Comparison of ENCODE assay signal across 4 cellular contexts in the genomic region with DNA sequence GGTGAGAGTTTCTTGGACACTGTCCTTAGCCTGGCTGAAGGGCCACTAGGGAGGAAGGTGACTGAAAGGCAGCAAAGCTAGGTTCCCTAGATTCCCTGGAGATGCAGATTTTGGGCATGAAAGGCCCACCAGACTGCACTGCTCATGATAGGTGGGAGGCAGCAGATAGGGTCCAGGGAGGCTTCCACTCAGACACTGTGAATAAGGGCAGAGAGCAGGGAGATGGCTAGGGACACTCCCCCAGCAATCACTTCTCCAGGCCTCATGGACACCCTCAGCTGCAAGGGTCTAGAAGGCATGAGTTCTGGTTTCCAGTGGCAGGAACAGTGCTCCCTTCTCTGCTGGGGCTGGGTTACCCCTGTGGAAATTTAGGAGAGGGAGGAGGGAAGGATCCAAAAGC.
TF ChIP-seq lines count a peak whose summit lies in the region.

No MANE protein-coding gene starts in this region.

TF ChIP-seq in GM12891, 5 proteins besides CTCF, POLR2A, EP300 and RAD21:
- no peak for TF ChIP-seq SPI1 (IDR thresholded peaks at IDR 0.05; ENCODE audit: low read depth, low read length)
- no peak for TF ChIP-seq POLR2AphosphoS5 (IDR thresholded peaks at IDR 0.05; ENCODE audit: low read depth, low read length)
- TF ChIP-seq TAF1 (IDR thresholded peaks at IDR 0.05; ENCODE audit: low read depth, low read length): no peak

TF ChIP-seq in HCT116, 20 proteins besides CTCF, POLR2A, EP300 and RAD21:
- TF ChIP-seq SIN3A (IDR thresholded peaks at IDR 0.05; ENCODE audit: low read depth) (no peak), ELF1 (IDR thresholded peaks at IDR 0.05; ENCODE audit: borderline replicate concordance, low read depth) (no peak), FOSL1 (IDR thresholded peaks at IDR 0.05; ENCODE audit: low read depth) (no peak), ZNF274 (IDR thresholded peaks at IDR 0.05; ENCODE audit: low read depth, low read length) (no peak), EZH2 (IDR thresholded peaks at IDR 0.05) (no peak), SRF (IDR thresholded peaks at IDR 0.05; ENCODE audit: low read depth) (no peak), POLR2AphosphoS5 (IDR thresholded peaks at IDR 0.05; ENCODE audit: low read depth, low read length) (no peak), YY1 (IDR thresholded peaks at IDR 0.05; ENCODE audit: extremely low read depth, insufficient replicate concordance, low read depth, low read length) (no peak)

TF ChIP-seq in GM12878, 131 proteins besides CTCF, POLR2A, EP300 and RAD21:
- TF ChIP-seq SMAD1 (IDR thresholded peaks at IDR 0.05; ENCODE audit: low read depth, partially characterized antibody): no peak
- TF ChIP-seq, protein P1, sequence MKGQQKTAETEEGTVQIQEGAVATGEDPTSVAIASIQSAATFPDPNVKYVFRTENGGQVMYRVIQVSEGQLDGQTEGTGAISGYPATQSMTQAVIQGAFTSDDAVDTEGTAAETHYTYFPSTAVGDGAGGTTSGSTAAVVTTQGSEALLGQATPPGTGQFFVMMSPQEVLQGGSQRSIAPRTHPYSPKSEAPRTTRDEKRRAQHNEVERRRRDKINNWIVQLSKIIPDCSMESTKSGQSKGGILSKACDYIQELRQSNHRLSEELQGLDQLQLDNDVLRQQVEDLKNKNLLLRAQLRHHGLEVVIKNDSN (IDR thresholded peaks at IDR 0.05; ENCODE audit: borderline replicate concordance, extremely low read length, insufficient read depth, low read depth, low read length): no peak
- TF ChIP-seq CEBPB (IDR thresholded peaks at IDR 0.05; ENCODE audit: borderline replicate concordance in 1 of 2, low read depth in 2 of 2, low read length in 2 of 2): no peak
- TF ChIP-seq, protein P2, sequence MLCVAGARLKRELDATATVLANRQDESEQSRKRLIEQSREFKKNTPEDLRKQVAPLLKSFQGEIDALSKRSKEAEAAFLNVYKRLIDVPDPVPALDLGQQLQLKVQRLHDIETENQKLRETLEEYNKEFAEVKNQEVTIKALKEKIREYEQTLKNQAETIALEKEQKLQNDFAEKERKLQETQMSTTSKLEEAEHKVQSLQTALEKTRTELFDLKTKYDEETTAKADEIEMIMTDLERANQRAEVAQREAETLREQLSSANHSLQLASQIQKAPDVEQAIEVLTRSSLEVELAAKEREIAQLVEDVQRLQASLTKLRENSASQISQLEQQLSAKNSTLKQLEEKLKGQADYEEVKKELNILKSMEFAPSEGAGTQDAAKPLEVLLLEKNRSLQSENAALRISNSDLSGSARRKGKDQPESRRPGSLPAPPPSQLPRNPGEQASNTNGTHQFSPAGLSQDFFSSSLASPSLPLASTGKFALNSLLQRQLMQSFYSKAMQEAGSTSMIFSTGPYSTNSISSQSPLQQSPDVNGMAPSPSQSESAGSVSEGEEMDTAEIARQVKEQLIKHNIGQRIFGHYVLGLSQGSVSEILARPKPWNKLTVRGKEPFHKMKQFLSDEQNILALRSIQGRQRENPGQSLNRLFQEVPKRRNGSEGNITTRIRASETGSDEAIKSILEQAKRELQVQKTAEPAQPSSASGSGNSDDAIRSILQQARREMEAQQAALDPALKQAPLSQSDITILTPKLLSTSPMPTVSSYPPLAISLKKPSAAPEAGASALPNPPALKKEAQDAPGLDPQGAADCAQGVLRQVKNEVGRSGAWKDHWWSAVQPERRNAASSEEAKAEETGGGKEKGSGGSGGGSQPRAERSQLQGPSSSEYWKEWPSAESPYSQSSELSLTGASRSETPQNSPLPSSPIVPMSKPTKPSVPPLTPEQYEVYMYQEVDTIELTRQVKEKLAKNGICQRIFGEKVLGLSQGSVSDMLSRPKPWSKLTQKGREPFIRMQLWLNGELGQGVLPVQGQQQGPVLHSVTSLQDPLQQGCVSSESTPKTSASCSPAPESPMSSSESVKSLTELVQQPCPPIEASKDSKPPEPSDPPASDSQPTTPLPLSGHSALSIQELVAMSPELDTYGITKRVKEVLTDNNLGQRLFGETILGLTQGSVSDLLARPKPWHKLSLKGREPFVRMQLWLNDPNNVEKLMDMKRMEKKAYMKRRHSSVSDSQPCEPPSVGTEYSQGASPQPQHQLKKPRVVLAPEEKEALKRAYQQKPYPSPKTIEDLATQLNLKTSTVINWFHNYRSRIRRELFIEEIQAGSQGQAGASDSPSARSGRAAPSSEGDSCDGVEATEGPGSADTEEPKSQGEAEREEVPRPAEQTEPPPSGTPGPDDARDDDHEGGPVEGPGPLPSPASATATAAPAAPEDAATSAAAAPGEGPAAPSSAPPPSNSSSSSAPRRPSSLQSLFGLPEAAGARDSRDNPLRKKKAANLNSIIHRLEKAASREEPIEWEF (IDR thresholded peaks at IDR 0.05; ENCODE audit: insufficient replicate concordance, low read depth, low read length): no peak
- no peak for TF ChIP-seq LARP7 (IDR thresholded peaks at IDR 0.05)
- TF ChIP-seq FOXK2 (IDR thresholded peaks at IDR 0.05): no peak
- TF ChIP-seq, protein P3, sequence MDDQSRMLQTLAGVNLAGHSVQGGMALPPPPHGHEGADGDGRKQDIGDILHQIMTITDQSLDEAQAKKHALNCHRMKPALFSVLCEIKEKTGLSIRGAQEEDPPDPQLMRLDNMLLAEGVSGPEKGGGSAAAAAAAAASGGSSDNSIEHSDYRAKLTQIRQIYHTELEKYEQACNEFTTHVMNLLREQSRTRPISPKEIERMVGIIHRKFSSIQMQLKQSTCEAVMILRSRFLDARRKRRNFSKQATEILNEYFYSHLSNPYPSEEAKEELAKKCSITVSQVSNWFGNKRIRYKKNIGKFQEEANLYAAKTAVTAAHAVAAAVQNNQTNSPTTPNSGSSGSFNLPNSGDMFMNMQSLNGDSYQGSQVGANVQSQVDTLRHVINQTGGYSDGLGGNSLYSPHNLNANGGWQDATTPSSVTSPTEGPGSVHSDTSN (IDR thresholded peaks at IDR 0.05; ENCODE audit: insufficient replicate concordance, low read depth, low read length): no peak
TF ChIP-seq in GM12878: peak in this region for 0.

TF ChIP-seq in HepG2, 621 proteins besides CTCF, POLR2A, EP300 and RAD21:
- TF ChIP-seq KDM3A (CRISPR knock-in tag; IDR thresholded peaks at IDR 0.05; ENCODE audit: low read depth) (no peak), SIN3B (IDR thresholded peaks at IDR 0.05; ENCODE audit: low read length) (no peak), SOX5 (CRISPR knock-in tag; IDR thresholded peaks at IDR 0.05; ENCODE audit: borderline replicate concordance) (no peak), ZNF558 (CRISPR knock-in tag; IDR thresholded peaks at IDR 0.05; ENCODE audit: borderline replicate concordance) (no peak), CBX1 (IDR thresholded peaks at IDR 0.05; ENCODE audit: low read depth) (no peak), ZNF451 (CRISPR knock-in tag; IDR thresholded peaks at IDR 0.05) (no peak), SMAD9 (CRISPR knock-in tag; IDR thresholded peaks at IDR 0.05) (no peak)
- TF ChIP-seq, protein P4, sequence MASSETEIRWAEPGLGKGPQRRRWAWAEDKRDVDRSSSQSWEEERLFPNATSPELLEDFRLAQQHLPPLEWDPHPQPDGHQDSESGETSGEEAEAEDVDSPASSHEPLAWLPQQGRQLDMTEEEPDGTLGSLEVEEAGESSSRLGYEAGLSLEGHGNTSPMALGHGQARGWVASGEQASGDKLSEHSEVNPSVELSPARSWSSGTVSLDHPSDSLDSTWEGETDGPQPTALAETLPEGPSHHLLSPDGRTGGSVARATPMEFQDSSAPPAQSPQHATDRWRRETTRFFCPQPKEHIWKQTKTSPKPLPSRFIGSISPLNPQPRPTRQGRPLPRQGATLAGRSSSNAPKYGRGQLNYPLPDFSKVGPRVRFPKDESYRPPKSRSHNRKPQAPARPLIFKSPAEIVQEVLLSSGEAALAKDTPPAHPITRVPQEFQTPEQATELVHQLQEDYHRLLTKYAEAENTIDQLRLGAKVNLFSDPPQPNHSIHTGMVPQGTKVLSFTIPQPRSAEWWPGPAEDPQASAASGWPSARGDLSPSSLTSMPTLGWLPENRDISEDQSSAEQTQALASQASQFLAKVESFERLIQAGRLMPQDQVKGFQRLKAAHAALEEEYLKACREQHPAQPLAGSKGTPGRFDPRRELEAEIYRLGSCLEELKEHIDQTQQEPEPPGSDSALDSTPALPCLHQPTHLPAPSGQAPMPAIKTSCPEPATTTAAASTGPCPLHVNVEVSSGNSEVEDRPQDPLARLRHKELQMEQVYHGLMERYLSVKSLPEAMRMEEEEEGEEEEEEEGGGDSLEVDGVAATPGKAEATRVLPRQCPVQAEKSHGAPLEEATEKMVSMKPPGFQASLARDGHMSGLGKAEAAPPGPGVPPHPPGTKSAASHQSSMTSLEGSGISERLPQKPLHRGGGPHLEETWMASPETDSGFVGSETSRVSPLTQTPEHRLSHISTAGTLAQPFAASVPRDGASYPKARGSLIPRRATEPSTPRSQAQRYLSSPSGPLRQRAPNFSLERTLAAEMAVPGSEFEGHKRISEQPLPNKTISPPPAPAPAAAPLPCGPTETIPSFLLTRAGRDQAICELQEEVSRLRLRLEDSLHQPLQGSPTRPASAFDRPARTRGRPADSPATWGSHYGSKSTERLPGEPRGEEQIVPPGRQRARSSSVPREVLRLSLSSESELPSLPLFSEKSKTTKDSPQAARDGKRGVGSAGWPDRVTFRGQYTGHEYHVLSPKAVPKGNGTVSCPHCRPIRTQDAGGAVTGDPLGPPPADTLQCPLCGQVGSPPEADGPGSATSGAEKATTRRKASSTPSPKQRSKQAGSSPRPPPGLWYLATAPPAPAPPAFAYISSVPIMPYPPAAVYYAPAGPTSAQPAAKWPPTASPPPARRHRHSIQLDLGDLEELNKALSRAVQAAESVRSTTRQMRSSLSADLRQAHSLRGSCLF (CRISPR knock-in tag; IDR thresholded peaks at IDR 0.05; ENCODE audit: borderline replicate concordance): no peak
TF ChIP-seq in HepG2: peak in this region for 0.
